In the genomic region with DNA sequence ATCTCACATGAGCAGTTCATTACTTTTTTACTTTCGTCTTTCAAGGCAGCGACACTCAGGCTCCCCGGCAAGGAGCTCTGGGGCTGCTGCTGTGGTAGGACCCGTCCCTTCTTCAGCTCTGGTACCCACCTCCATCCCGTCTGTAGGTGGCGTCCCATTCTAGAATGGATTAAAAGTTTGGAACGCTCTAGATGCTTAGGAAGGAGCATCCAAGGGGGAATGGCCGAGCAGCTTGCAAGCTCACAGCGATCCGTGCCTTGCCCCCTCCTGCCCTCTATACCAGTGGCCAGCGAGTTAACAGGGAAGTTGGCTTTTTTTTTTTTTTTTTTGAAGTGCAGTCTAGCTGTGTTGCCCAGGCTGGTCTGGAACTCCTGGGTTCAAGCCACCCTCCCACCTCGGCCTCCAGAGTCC, we compare ENCODE assay signal across 9 cellular contexts. TPM values are rescaled to one million over a fixed set of nuclear protein-coding genes. Genes with fewer than 3 reads are reported as not detected.
DNase-seq lines count a peak whose midpoint lies in the region; ATAC-seq, FAIRE-seq and TF ChIP-seq lines count a peak whose summit lies in the region.
"Had no signal": no experiment of that assay in that cellular context is flagged by ENCODE, and none has a peak within 500 bp of the region (broad histone marks: within the 10 kb centered on the region; RNA-seq: fewer than 3 reads in every experiment).

No MANE protein-coding gene starts in this region.

- no peaks in the 10 kb centered on the region for H4K20me1 ChIP-seq in H1 (replicated peaks in 1 of 2; ENCODE audit: control insufficient read depth in 1 of 2, insufficient read depth in 2 of 2, low read length in 2 of 2)

- no peak overlapping the region for H3K4me3 ChIP-seq in AG04450 (ENCODE audit: low read depth, low read length)
- H3K4me3 ChIP-seq in H1 (ENCODE audit: extremely low read depth in 1 of 4, insufficient read depth in 2 of 4, low read depth in 3 of 4, low read length in 4 of 4) = no peak overlapping the region

- no peak overlapping the region for H3K27ac Mint-ChIP-seq in progenitor cell of endocrine pancreas

- peak; percentile 52 for TF ChIP-seq CTCF in AG04450 (IDR thresholded peaks at IDR 0.05; ENCODE audit: low read depth, low read length)
- peak in 2 of 3 experiments; percentile 59 to 73; a peak in 3 of 4 replicates for TF ChIP-seq CTCF in H1 (IDR thresholded peaks at IDR 0.05; ENCODE audit: control extremely low read depth in 1 of 3, insufficient read depth in 1 of 3, low read depth in 1 of 3, low read length in 3 of 3)
- peak; percentile 38 for TF ChIP-seq CTCF in progenitor cell of endocrine pancreas (IDR thresholded peaks at IDR 0.05; ENCODE audit: unreplicated experiment)

- no peak overlapping the region for H2AK5ac ChIP-seq in H1 (ENCODE audit: low read depth, low read length)

- H3K9me3 Mint-ChIP-seq in progenitor cell of endocrine pancreas (ENCODE audit: low read depth) = no peaks in the 10 kb centered on the region

- H3K79me1 ChIP-seq in H1 (ENCODE audit: low read depth, low read length) = no peaks in the 10 kb centered on the region; the same call in 1 of the 2 replicates

- H3K23ac ChIP-seq in H1 (ENCODE audit: insufficient read length) = no peak overlapping the region

- no peaks in the 10 kb centered on the region for H3K36me3 ChIP-seq in H1 (ENCODE audit: control insufficient read depth in 2 of 4, insufficient read depth in 4 of 4, low read length in 3 of 4)

- no peak overlapping the region for H3K9ac ChIP-seq in H1 (replicated peaks in 1 of 4; ENCODE audit: extremely low read depth in 1 of 4, low read depth in 3 of 4, low read length in 3 of 4)

- DNase-seq in AG04450 (ENCODE audit: low read depth, low spot score) (no peak), GM12891 (ENCODE audit: insufficient read length, low spot score) (peak; percentile 74), NOMO-1 (lab: John Stamatoyannopoulos, UW; ENCODE audit: unreplicated experiment in 2 of 2) (peak; percentile 63 to 90), H1 (ENCODE audit: low read depth in 1 of 2, low spot score in 2 of 2) (no peak), progenitor cell of endocrine pancreas (ENCODE audit: low spot score, unreplicated experiment) (no peak), ecto neural progenitor cell (ENCODE audit: low spot score) (no peak), D341Med (ENCODE audit: low spot score) (no peak)

- FAIRE-seq in GM12891 (lab: Jason Lieb, UNC) (peak; percentile 85), H1 (lab: Jason Lieb, UNC) (peak; percentile 85)
- FAIRE-seq: endometrium had no signal

- no peak overlapping the region for H2BK12ac ChIP-seq in H1 (ENCODE audit: low read depth, low read length)

- ATAC-seq in HG02840 (IDR thresholded peaks at IDR 0.05; ENCODE audit: low FRiP score, unreplicated experiment) = no peak

- no peak overlapping the region for H2BK20ac ChIP-seq in H1 (ENCODE audit: low read length)

- no peak overlapping the region for H3K4ac ChIP-seq in H1 (replicated peaks; ENCODE audit: insufficient read length, low read depth, low read length)

- no peak overlapping the region for H3K18ac ChIP-seq in H1 (ENCODE audit: extremely low read depth, low read length)

- H3K27me3 ChIP-seq in AG04450 (ENCODE audit: control insufficient read depth, insufficient read depth, low read length) = no peaks in the 10 kb centered on the region
- no peaks in the 10 kb centered on the region for H3K27me3 ChIP-seq in H1 (replicated peaks in 1 of 4; ENCODE audit: control insufficient read depth in 3 of 4, extremely low read depth in 1 of 4, insufficient read depth in 3 of 4, low read length in 3 of 4)

- TF ChIP-seq POLR2A in GM12891 (IDR thresholded peaks at IDR 0.05; ENCODE audit: low read depth, low read length) = no peak
- no peak for TF ChIP-seq POLR2A in H1 (IDR thresholded peaks at IDR 0.05; ENCODE audit: control extremely low read depth in 1 of 2, low read depth in 2 of 2, low read length in 2 of 2)

- no peak for TF ChIP-seq EP300 in H1 (IDR thresholded peaks at IDR 0.05; ENCODE audit: borderline replicate concordance in 1 of 2, low read depth in 2 of 2, low read length in 2 of 2)

- H2BK120ac ChIP-seq in H1 (replicated peaks; ENCODE audit: low read depth, low read length) = no peak overlapping the region

- H3K56ac ChIP-seq in H1 (replicated peaks; ENCODE audit: insufficient read length, low read depth, low read length) = no peak overlapping the region

- H3K36me3 Mint-ChIP-seq in progenitor cell of endocrine pancreas (ENCODE audit: insufficient read depth) = peaks cover 5% of the 10 kb centered on the region

- H3K9me3 ChIP-seq in AG04450 (ENCODE audit: control insufficient read depth, insufficient read depth, low read length) (no peaks in the 10 kb centered on the region; the same call in 1 of the 2 replicates), H1 (ENCODE audit: insufficient read depth in 2 of 2, low read depth in 1 of 2, low read length in 1 of 2) (no peaks in the 10 kb centered on the region)

- no peak overlapping the region for H2BK5ac ChIP-seq in H1 (ENCODE audit: low read depth, low read length)

- H3K27me3 Mint-ChIP-seq in progenitor cell of endocrine pancreas = peaks cover 4% of the 10 kb centered on the region

- CTCF ChIA-PET in AG04450 (lab: Charles Lee) = interaction anchor here (0.6 to 1.4 kb wide), 7 partner anchors 8 to 638 kb away, joined by 3 to 7 read pairs (median 3); no protein-coding TSS in a partner anchor
- CTCF ChIA-PET in H1 (lab: Charles Lee; ENCODE audit: partially characterized antibody) = interaction anchor here (0.6 to 4.8 kb wide), 46 partner anchors 8 to 158 kb away, joined by 3 to 25 read pairs (median 4); a partner anchor contains a TSS

- no peak overlapping the region for H2BK15ac ChIP-seq in H1 (ENCODE audit: low read length)

- peak; percentile 50 to 66 for TF ChIP-seq RAD21 in H1 (IDR thresholded peaks at IDR 0.05 in 1 of 2, conservative IDR thresholded peaks at IDR 0.05 in 1 of 2; ENCODE audit: low read depth in 2 of 2, low read length in 2 of 2)

- no peak overlapping the region for H3K14ac ChIP-seq in H1 (ENCODE audit: insufficient read length)

- POLR2A ChIA-PET in AG04450 (lab: Yijun Ruan, JAX) = interaction anchor here (0.6 to 0.7 kb wide), 4 partner anchors 24 to 209 kb away, joined by 3 to 6 read pairs (median 4); no protein-coding TSS in a partner anchor
- POLR2A ChIA-PET in H1 (lab: Charles Lee; ENCODE audit: partially characterized antibody) = interaction anchor here (0.6 to 1.8 kb wide), 8 partner anchors 8 to 141 kb away, joined by 3 to 5 read pairs (median 3); a partner anchor contains a TSS

- H3K4me2 ChIP-seq in H1 (ENCODE audit: insufficient read depth in 1 of 2, low read depth in 2 of 2, low read length in 2 of 2) = no peak overlapping the region

- no peak overlapping the region for H3K27ac ChIP-seq in AG04450 (ENCODE audit: low read depth, low read length)
- no peak overlapping the region for H3K27ac ChIP-seq in H1 (ENCODE audit: low read depth, low read length)

- no peak overlapping the region for H4K91ac ChIP-seq in H1 (replicated peaks; ENCODE audit: insufficient read length, low read length)

- no peaks in the 10 kb centered on the region for H3K4me1 Mint-ChIP-seq in progenitor cell of endocrine pancreas (ENCODE audit: low read depth)

- H4K5ac ChIP-seq in H1 (ENCODE audit: insufficient read length, low read depth, low read length) = no peak overlapping the region

- no peaks in the 10 kb centered on the region for H3K79me2 ChIP-seq in H1 (ENCODE audit: control insufficient read depth in 1 of 2, insufficient read depth in 2 of 2, low read length in 2 of 2)

- H3K4me3 Mint-ChIP-seq in progenitor cell of endocrine pancreas (ENCODE audit: low read depth) = no peak overlapping the region

- H3K4me1 ChIP-seq in H1 (replicated peaks in 1 of 4; ENCODE audit: control insufficient read depth in 3 of 4, insufficient read depth in 4 of 4, low read length in 3 of 4) = peaks cover 0 to 17% (median 14%) of the 10 kb centered on the region in 4 experiments; a peak in 5 of 7 replicates

- 75% methylated on average over 12 of the region's 12 CpGs; no CpG with 5 or more reads in 1 of the 2 experiments for WGBS in H1 (ENCODE audit: extremely low coverage in 1 of 2, insufficient coverage in 1 of 2, insufficient read length in 1 of 2, insufficient replicate concordance in 2 of 2, low coverage in 1 of 2, low lambda C conversion rate in 2 of 2, missing lambda C conversion rate in 1 of 2), 2 experiments

- no peaks in the 10 kb centered on the region for H3K23me2 ChIP-seq in H1 (ENCODE audit: low read depth, low read length)

- H2AFZ ChIP-seq in H1 (ENCODE audit: low read length) = no peak overlapping the region

- no peak overlapping the region for H4K8ac ChIP-seq in H1 (ENCODE audit: extremely low read depth, insufficient read depth, low read length)

RNA-seq across cellular contexts. Expression of a gene that starts 22.8 kb away (rescaled TPM):
- 30.8 and 50.7 TPM in 2 replicates for polyA plus RNA-seq in AG04450 (2011; rRNA removed)
- polyA minus RNA-seq in AG04450 (2011; rRNA and poly(A)+ RNA removed) = 23.1 and 24.5 TPM in 2 replicates
- polyA plus RNA-seq in GM12891 (2012; ENCODE audit: low read depth, missing spikeins) = 23.3 TPM
- total RNA-seq in H1 (2021; fragmentation: NEBNext Ultra II Directional; extraction: Animal tissue kit (Norgen Biotek cat#: 25700)) = 169 and 172 TPM in 2 replicates
- 66.2 and 122 TPM in 2 replicates for polyA plus RNA-seq in H1 (2011; rRNA removed)
- 46.4 TPM for polyA plus RNA-seq in H1 (2011; cell fraction: cytosol; rRNA removed)
- polyA plus RNA-seq in H1 (2011; cell fraction: nucleus; rRNA removed) = 147 TPM
- polyA plus RNA-seq in H1 (2012, experiment 1 of 2) = 68.1 to 127 TPM (median 115 TPM) in 4 replicates
- polyA plus RNA-seq in H1 (2012, experiment 2 of 2) = 102 TPM
- polyA plus RNA-seq in H1 (2013, experiment 1 of 2) = 175 TPM
- polyA plus RNA-seq in H1 (2013, experiment 2 of 2) = 184 TPM
- 41.7 and 42.6 TPM in 2 replicates for polyA minus RNA-seq in H1 (2011; rRNA and poly(A)+ RNA removed)
- polyA minus RNA-seq in H1 (2011; cell fraction: cytosol; rRNA and poly(A)+ RNA removed) = 87.8 TPM
- 79.3 TPM for polyA minus RNA-seq in H1 (2011; cell fraction: nucleus; rRNA and poly(A)+ RNA removed)
- total RNA-seq in progenitor cell of endocrine pancreas = 166 and 170 TPM in 2 replicates

RNA-seq across cellular contexts. Expression of a gene that starts 50.2 kb away (rescaled TPM):
- 6.8 and 8.9 TPM in 2 replicates for polyA plus RNA-seq in AG04450 (2011; rRNA removed)
- 8.1 and 9.9 TPM in 2 replicates for polyA minus RNA-seq in AG04450 (2011; rRNA and poly(A)+ RNA removed)
- 2.6 TPM for polyA plus RNA-seq in GM12891 (2012; ENCODE audit: low read depth, missing spikeins)
- 4.9 and 5.7 TPM in 2 replicates for total RNA-seq in H1 (2021; fragmentation: NEBNext Ultra II Directional; extraction: Animal tissue kit (Norgen Biotek cat#: 25700))
- polyA plus RNA-seq in H1 (2011; rRNA removed) = 2.2 and 3.1 TPM in 2 replicates
- 3.1 TPM for polyA plus RNA-seq in H1 (2011; cell fraction: cytosol; rRNA removed)
- 7.4 TPM for polyA plus RNA-seq in H1 (2011; cell fraction: nucleus; rRNA removed)
- polyA plus RNA-seq in H1 (2012, experiment 1 of 2) = 3.0 to 4.0 TPM (median 3.7 TPM) in 4 replicates
- polyA plus RNA-seq in H1 (2012, experiment 2 of 2) = 2.0 TPM
- 2.6 TPM for polyA plus RNA-seq in H1 (2013, experiment 1 of 2)
- polyA plus RNA-seq in H1 (2013, experiment 2 of 2) = 2.5 TPM
- 2.8 and 3.1 TPM in 2 replicates for polyA minus RNA-seq in H1 (2011; rRNA and poly(A)+ RNA removed)
- 2.8 TPM for polyA minus RNA-seq in H1 (2011; cell fraction: cytosol; rRNA and poly(A)+ RNA removed)
- 6.4 TPM for polyA minus RNA-seq in H1 (2011; cell fraction: nucleus; rRNA and poly(A)+ RNA removed)
- total RNA-seq in progenitor cell of endocrine pancreas = 32.5 and 33.5 TPM in 2 replicates

RNA-seq across cellular contexts. Expression of a gene that starts 53.7 kb away (rescaled TPM):
- 6.2 and 9.8 TPM in 2 replicates for polyA plus RNA-seq in AG04450 (2011; rRNA removed)
- polyA minus RNA-seq in AG04450 (2011; rRNA and poly(A)+ RNA removed) = 5.3 and 6.2 TPM in 2 replicates
- 13.5 TPM for polyA plus RNA-seq in GM12891 (2012; ENCODE audit: low read depth, missing spikeins)
- total RNA-seq in H1 (2021; fragmentation: NEBNext Ultra II Directional; extraction: Animal tissue kit (Norgen Biotek cat#: 25700)) = 42.3 and 45.2 TPM in 2 replicates
- polyA plus RNA-seq in H1 (2011; rRNA removed) = 36.8 and 60.5 TPM in 2 replicates
- 40.8 TPM for polyA plus RNA-seq in H1 (2011; cell fraction: cytosol; rRNA removed)
- polyA plus RNA-seq in H1 (2011; cell fraction: nucleus; rRNA removed) = 163 TPM
- polyA plus RNA-seq in H1 (2012, experiment 1 of 2) = 30.5 to 38.9 TPM (median 37.6 TPM) in 4 replicates
- polyA plus RNA-seq in H1 (2012, experiment 2 of 2) = 34.5 TPM
- 25.6 TPM for polyA plus RNA-seq in H1 (2013, experiment 1 of 2)
- polyA plus RNA-seq in H1 (2013, experiment 2 of 2) = 21.6 TPM
- polyA minus RNA-seq in H1 (2011; rRNA and poly(A)+ RNA removed) = 10.4 and 12.6 TPM in 2 replicates
- 21.5 TPM for polyA minus RNA-seq in H1 (2011; cell fraction: cytosol; rRNA and poly(A)+ RNA removed)
- 25.1 TPM for polyA minus RNA-seq in H1 (2011; cell fraction: nucleus; rRNA and poly(A)+ RNA removed)
- 43.1 and 43.7 TPM in 2 replicates for total RNA-seq in progenitor cell of endocrine pancreas

Comparison
In these comparisons a context has a peak if more than half of its experiments do, and no peak if none do; other contexts are left out.
1. DNase-seq: peak in GM12891 (single experiment) and NOMO-1 (2 of 2); none in AG04450 (single experiment), H1 (0 of 2), progenitor cell of endocrine pancreas (single experiment), ecto neural progenitor cell (single experiment) and D341Med (single experiment).
2. Peak in every context shown above with its lines, with median percentiles within 50 percentile points of each other: CTCF ChIP-seq.